ENCODE assay signal across 1 cellular context in the genomic region with DNA sequence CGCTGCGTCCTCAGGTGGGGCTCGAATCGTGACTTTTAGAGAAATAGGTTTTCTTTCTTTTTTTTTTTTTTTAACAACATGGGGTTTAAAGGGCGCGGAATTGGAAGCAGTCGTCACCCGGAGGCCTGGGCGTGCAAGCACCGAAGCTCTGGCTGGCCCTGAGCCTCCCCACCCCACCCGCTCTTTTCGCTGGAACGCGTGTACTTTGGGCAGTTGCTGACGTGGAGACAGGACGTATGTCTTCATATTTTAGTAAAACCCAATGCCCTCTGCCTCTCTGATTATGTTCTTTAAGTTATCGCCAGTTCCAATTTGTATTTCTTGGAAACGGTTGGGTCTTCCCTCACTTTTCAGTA.
TF ChIP-seq lines count a peak whose summit lies in the region.

No MANE protein-coding gene starts in this region.

TF ChIP-seq in K562, 482 proteins besides CTCF, POLR2A, EP300 and RAD21 (continued from another document):
- no peak for TF ChIP-seq HINFP (tag; conservative IDR thresholded peaks at IDR 0.05; ENCODE audit: low read depth)
- TF ChIP-seq ZZZ3 (IDR thresholded peaks at IDR 0.05) = 0 out of 2 replicates have a peak, but pooled peaks have one; percentile 5
- TF ChIP-seq ZKSCAN3 (CRISPR knock-in tag; IDR thresholded peaks at IDR 0.05) = no peak
- TF ChIP-seq, protein P1, sequence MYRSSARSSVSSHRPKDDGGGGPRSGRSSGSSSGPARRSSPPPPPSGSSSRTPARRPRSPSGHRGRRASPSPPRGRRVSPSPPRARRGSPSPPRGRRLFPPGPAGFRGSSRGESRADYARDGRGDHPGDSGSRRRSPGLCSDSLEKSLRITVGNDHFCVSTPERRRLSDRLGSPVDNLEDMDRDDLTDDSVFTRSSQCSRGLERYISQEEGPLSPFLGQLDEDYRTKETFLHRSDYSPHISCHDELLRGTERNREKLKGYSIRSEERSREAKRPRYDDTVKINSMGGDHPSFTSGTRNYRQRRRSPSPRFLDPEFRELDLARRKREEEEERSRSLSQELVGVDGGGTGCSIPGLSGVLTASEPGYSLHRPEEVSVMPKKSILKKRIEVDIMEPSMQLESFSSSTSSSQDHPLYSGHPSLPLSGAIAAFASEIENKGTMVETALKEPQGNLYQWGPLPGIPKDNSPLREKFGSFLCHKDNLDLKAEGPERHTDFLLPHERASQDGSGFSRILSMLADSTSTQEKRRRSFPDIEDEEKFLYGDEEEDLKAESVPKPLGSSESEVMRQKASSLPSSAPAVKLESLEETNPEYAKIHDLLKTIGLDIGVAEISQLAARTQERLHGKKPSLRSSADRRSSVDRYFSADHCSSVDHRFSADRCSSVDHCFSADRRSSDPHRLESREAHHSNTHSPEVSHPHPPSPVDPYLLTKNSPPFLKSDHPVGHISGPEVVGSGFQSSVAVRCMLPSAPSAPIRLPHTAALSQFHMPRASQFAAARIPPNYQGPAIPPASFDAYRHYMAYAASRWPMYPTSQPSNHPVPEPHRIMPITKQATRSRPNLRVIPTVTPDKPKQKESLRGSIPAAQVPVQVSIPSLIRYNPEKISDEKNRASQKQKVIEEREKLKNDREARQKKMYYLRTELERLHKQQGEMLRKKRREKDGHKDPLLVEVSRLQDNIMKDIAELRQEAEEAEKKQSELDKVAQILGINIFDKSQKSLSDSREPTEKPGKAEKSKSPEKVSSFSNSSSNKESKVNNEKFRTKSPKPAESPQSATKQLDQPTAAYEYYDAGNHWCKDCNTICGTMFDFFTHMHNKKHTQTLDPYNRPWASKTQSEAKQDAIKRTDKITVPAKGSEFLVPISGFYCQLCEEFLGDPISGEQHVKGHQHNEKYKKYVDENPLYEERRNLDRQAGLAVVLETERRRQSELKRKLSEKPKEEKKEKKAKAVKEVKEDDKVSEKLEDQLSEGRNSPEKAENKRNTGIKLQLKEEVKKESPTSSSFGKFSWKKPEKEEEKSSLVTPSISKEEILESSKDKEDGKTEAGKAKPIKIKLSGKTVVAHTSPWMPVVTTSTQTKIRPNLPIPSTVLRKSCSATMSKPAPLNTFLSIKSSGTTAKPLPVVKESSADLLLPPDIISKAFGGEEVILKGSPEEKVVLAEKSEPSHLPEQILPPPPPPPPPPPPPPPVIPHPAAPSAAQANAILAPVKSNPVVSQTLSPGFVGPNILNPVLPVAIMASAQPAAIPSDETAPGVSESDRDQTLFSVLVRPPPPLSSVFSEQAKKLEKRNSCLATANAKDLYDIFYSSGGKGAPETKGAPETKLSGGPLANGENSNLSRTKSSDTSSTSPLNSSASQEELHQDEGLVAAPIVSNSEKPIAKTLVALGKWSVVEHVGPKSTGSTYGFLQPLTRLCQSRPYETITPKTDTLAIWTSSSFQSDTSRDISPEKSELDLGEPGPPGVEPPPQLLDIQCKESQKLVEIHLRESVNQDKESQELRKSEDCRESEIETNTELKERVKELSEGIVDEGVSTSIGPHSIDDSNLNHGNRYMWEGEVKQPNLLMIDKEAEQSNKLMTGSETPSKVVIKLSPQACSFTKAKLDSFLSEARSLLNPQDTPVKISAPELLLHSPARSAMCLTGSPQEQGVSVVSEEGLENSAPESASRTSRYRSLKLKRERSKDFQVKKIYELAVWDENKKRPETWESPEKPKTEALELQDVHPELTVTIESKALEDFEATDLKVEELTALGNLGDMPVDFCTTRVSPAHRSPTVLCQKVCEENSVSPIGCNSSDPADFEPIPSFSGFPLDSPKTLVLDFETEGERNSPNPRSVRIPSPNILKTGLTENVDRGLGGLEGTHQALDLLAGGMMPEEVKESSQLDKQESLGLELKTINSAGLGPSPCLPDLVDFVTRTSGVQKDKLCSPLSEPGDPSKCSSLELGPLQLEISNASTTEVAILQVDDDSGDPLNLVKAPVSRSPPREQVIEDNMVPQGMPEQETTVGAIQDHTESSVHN (IDR thresholded peaks at IDR 0.05; ENCODE audit: borderline replicate concordance in 1 of 2, low read depth in 1 of 2) = 0 out of 4 replicates have a peak, but pooled peaks of 1 of the 2 experiments have one; percentile 7
- TF ChIP-seq, protein P2, sequence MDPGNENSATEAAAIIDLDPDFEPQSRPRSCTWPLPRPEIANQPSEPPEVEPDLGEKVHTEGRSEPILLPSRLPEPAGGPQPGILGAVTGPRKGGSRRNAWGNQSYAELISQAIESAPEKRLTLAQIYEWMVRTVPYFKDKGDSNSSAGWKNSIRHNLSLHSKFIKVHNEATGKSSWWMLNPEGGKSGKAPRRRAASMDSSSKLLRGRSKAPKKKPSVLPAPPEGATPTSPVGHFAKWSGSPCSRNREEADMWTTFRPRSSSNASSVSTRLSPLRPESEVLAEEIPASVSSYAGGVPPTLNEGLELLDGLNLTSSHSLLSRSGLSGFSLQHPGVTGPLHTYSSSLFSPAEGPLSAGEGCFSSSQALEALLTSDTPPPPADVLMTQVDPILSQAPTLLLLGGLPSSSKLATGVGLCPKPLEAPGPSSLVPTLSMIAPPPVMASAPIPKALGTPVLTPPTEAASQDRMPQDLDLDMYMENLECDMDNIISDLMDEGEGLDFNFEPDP (CRISPR knock-in tag; IDR thresholded peaks at IDR 0.05) = no peak
- no peak for TF ChIP-seq CREB1 (IDR thresholded peaks at IDR 0.05)
- peak; percentile 46; the same call in 1 of the 2 replicates for TF ChIP-seq CREB1 (CRISPR knock-in tag; IDR thresholded peaks at IDR 0.05)
- no peak for TF ChIP-seq POLR2G (IDR thresholded peaks at IDR 0.05; ENCODE audit: low read depth, low read length)
- TF ChIP-seq SMARCA4 (IDR thresholded peaks at IDR 0.05) = peak; percentile 13; the same call in 1 of the 2 replicates
- 0 out of 4 replicates have a peak, but pooled peaks of 1 of the 2 experiments have one; percentile 5 for TF ChIP-seq MAZ (CRISPR knock-in tag; conservative IDR thresholded peaks at IDR 0.05 in 1 of 2, IDR thresholded peaks at IDR 0.05 in 1 of 2)
- TF ChIP-seq RBM15 (IDR thresholded peaks at IDR 0.05; ENCODE audit: insufficient read depth, low read length) = no peak
- no peak for TF ChIP-seq ZNF282 (CRISPR knock-in tag; IDR thresholded peaks at IDR 0.05)
